Comparison of ENCODE assay signal across 27 cellular contexts in genomic region chr7:51299391-51300133, GRCh38. TPM values are rescaled to one million over a fixed set of nuclear protein-coding genes. Genes with fewer than 3 reads are reported as not detected.
DNase-seq lines count a peak whose midpoint lies in the region; ATAC-seq, FAIRE-seq and TF ChIP-seq lines count a peak whose summit lies in the region.
"Had no signal": no experiment of that assay in that cellular context is flagged by ENCODE, and none has a peak within 500 bp of the region (broad histone marks: within the 10 kb centered on the region; RNA-seq: fewer than 3 reads in every experiment).

No MANE protein-coding gene starts in this region.

- H3K36me3 ChIP-seq in bronchial epithelial cell (ENCODE audit: control insufficient read depth, insufficient read depth, low read length): no peaks in the 10 kb centered on the region
- H3K36me3 ChIP-seq: gastrocnemius medialis, pancreas, thyroid gland had no signal

- CTCF ChIA-PET in activated naive CD4-positive, alpha-beta T cell treated with anti-CD3 and anti-CD28 coated beads, Interleukin-2, amount 10 ng/mL, durations not matched to agents 7 days and 5 days (lab: Charles Lee): interaction anchor here (0.6 kb wide), 1 partner anchor 158 kb away, joined by 3 read pairs; no protein-coding TSS in a partner anchor

- H3K27me3 Mint-ChIP-seq in stimulated activated naive CD8-positive, alpha-beta T cell treated with anti-CD3 and anti-CD28 coated beads, Interleukin-15, amount 100 ng/mL, for 72 hours: peaks cover 10% of the 10 kb centered on the region
- H3K27me3 Mint-ChIP-seq in glutamatergic neuron (ENCODE audit: unreplicated experiment) (peaks cover 2% of the 10 kb centered on the region), type B pancreatic cell (no peaks in the 10 kb centered on the region)
- no peaks in the 10 kb centered on the region for H3K27me3 Mint-ChIP-seq in activated naive CD4-positive, alpha-beta T cell treated with anti-CD3 and anti-CD28 coated beads, Interleukin-2, amount 10 ng/mL, durations not matched to agents 7 days and 5 days
- H3K27me3 Mint-ChIP-seq: activated naive CD8-positive, alpha-beta T cell treated with anti-CD3 and anti-CD28 coated beads for 36 hours had no signal

- peak; percentile 15 for TF ChIP-seq CTCF in bronchial epithelial cell (IDR thresholded peaks at IDR 0.05; ENCODE audit: insufficient read depth, low read length, severe bottlenecking)
- TF ChIP-seq CTCF in glutamatergic neuron (IDR thresholded peaks at IDR 0.05; ENCODE audit: partially characterized antibody, unreplicated experiment): peak; percentile 28
- peak; percentile 25 for TF ChIP-seq CTCF in type B pancreatic cell (conservative IDR thresholded peaks at IDR 0.05)

- no peaks in the 10 kb centered on the region for H3K27me3 ChIP-seq in bronchial epithelial cell (ENCODE audit: control insufficient read depth, insufficient read depth, low read length)
- H3K27me3 ChIP-seq: gastrocnemius medialis, pancreas, thyroid gland had no signal

- no peak overlapping the region for H3K4me3 Mint-ChIP-seq in stimulated activated naive CD8-positive, alpha-beta T cell treated with anti-CD3 and anti-CD28 coated beads, Interleukin-15, amount 100 ng/mL, for 72 hours
- H3K4me3 Mint-ChIP-seq in glutamatergic neuron (ENCODE audit: unreplicated experiment) (no peak overlapping the region), type B pancreatic cell (no peak overlapping the region)
- no peak overlapping the region for H3K4me3 Mint-ChIP-seq in activated naive CD4-positive, alpha-beta T cell treated with anti-CD3 and anti-CD28 coated beads, Interleukin-2, amount 10 ng/mL, durations not matched to agents 7 days and 5 days
- H3K4me3 Mint-ChIP-seq: activated naive CD8-positive, alpha-beta T cell treated with anti-CD3 and anti-CD28 coated beads for 36 hours; activated T-helper 1 cell treated with anti-CD3 and anti-CD28 coated beads, Interleukin-12 subunit alpha, Interleukin-12 subunit beta, Interleukin-2, Interleukin-4 antibody, amounts not matched to agents 30 ng/mL and 10 ng/mL and 1 ng/mL, durations not matched to agents 14 hours and 24 hours and 36 hours; brain; naive B cell; stimulated activated memory B cell treated with anti-CD40 and anti-IgM and Interleukin-4, amounts not matched to agents 10 μg/mL and 1 μg/mL and 100 μg/mL, for 72 hours had no signal

- no peaks in the 10 kb centered on the region for H3K4me1 Mint-ChIP-seq in stimulated activated naive CD8-positive, alpha-beta T cell treated with anti-CD3 and anti-CD28 coated beads, Interleukin-15, amount 100 ng/mL, for 72 hours
- H3K4me1 Mint-ChIP-seq in glutamatergic neuron (ENCODE audit: low read depth, unreplicated experiment) (no peaks in the 10 kb centered on the region), type B pancreatic cell (ENCODE audit: unreplicated experiment) (no peaks in the 10 kb centered on the region)
- no peaks in the 10 kb centered on the region for H3K4me1 Mint-ChIP-seq in activated naive CD4-positive, alpha-beta T cell treated with anti-CD3 and anti-CD28 coated beads, Interleukin-2, amount 10 ng/mL, durations not matched to agents 7 days and 5 days
- H3K4me1 Mint-ChIP-seq: activated naive CD8-positive, alpha-beta T cell treated with anti-CD3 and anti-CD28 coated beads for 36 hours; naive B cell; stimulated activated memory B cell treated with anti-CD40 and anti-IgM and Interleukin-4, amounts not matched to agents 10 μg/mL and 1 μg/mL and 100 μg/mL, for 72 hours had no signal

- no peak overlapping the region for H3K27ac Mint-ChIP-seq in stimulated activated naive CD8-positive, alpha-beta T cell treated with anti-CD3 and anti-CD28 coated beads, Interleukin-15, amount 100 ng/mL, for 72 hours
- H3K27ac Mint-ChIP-seq in glutamatergic neuron (ENCODE audit: unreplicated experiment): no peak overlapping the region
- H3K27ac Mint-ChIP-seq in type B pancreatic cell: peak overlapping the region; percentile 46
- H3K27ac Mint-ChIP-seq in activated naive CD4-positive, alpha-beta T cell treated with anti-CD3 and anti-CD28 coated beads, Interleukin-2, amount 10 ng/mL, durations not matched to agents 7 days and 5 days: no peak overlapping the region
- H3K27ac Mint-ChIP-seq: activated naive CD8-positive, alpha-beta T cell treated with anti-CD3 and anti-CD28 coated beads for 36 hours; activated T-helper 1 cell treated with anti-CD3 and anti-CD28 coated beads, Interleukin-12 subunit alpha, Interleukin-12 subunit beta, Interleukin-2, Interleukin-4 antibody, amounts not matched to agents 30 ng/mL and 10 ng/mL and 1 ng/mL, durations not matched to agents 14 hours and 24 hours and 36 hours; brain; naive B cell; stimulated activated memory B cell treated with anti-CD40 and anti-IgM and Interleukin-4, amounts not matched to agents 10 μg/mL and 1 μg/mL and 100 μg/mL, for 72 hours had no signal

- no peak overlapping the region for H3K4me3 ChIP-seq in bronchial epithelial cell (ENCODE audit: low read depth, low read length)
- H3K4me3 ChIP-seq: gastrocnemius medialis, GM12878, pancreas, thyroid gland had no signal

- ATAC-seq in stimulated activated naive CD8-positive, alpha-beta T cell treated with anti-CD3 and anti-CD28 coated beads, Interleukin-15, amount 100 ng/mL, for 72 hours: peak; percentile 26
- no peak for ATAC-seq in stimulated activated naive CD8-positive, alpha-beta T cell treated with anti-CD3 and anti-CD28 coated beads, Interleukin-15, Interleukin-2, amounts not matched to agents 100 U/mL and 50 U/mL, for 24 hours
- ATAC-seq: gastrocnemius medialis; GM12878; pancreas; stimulated activated memory B cell treated with anti-CD40 and anti-IgM and Interleukin-4, amounts not matched to agents 10 μg/mL and 1 μg/mL and 100 μg/mL, for 72 hours had no signal

- DNase-seq in stimulated activated naive CD8-positive, alpha-beta T cell treated with anti-CD3 and anti-CD28 coated beads, Interleukin-15, amount 100 ng/mL, for 72 hours: no peak
- no peak for DNase-seq in stimulated activated naive CD8-positive, alpha-beta T cell treated with anti-CD3 and anti-CD28 coated beads, Interleukin-15, Interleukin-2, amounts not matched to agents 100 U/mL and 50 U/mL, for 24 hours
- no peak for DNase-seq in bronchial epithelial cell (ENCODE audit: low read depth)
- DNase-seq in glutamatergic neuron: no peak
- DNase-seq in type B pancreatic cell (ENCODE audit: extremely low spot score, unreplicated experiment): no peak
- no peak for DNase-seq in NCI-H1694 treated with DMSO at 0.1 percent for 48 hours (lab: John Stamatoyannopoulos, UW)
- DNase-seq in dedifferentiated amniotic fluid mesenchymal stem cell (ENCODE audit: extremely low spot score): no peak
- no peak for DNase-seq in activated naive CD4-positive, alpha-beta T cell treated with anti-CD3 and anti-CD28 coated beads, Interleukin-2, amount 10 ng/mL, durations not matched to agents 7 days and 5 days
- DNase-seq: activated CD4-positive, alpha-beta T cell treated with anti-CD3 and anti-CD28 coated beads for 4 hours; activated naive CD8-positive, alpha-beta T cell treated with anti-CD3 and anti-CD28 coated beads for 36 hours; erythroblast; gastrocnemius medialis; HCEC 1CT; Karpas-422; kidney glomerular epithelial cell; mesenchymal stem cell; naive B cell; NCI-H1092; NCI-H524; pancreas; SHP77; thyroid gland had no signal

- H3K36me3 Mint-ChIP-seq in glutamatergic neuron (ENCODE audit: unreplicated experiment) (no peaks in the 10 kb centered on the region), type B pancreatic cell (peaks cover 4% of the 10 kb centered on the region)
- no peaks in the 10 kb centered on the region for H3K36me3 Mint-ChIP-seq in activated naive CD4-positive, alpha-beta T cell treated with anti-CD3 and anti-CD28 coated beads, Interleukin-2, amount 10 ng/mL, durations not matched to agents 7 days and 5 days
- H3K36me3 Mint-ChIP-seq: activated naive CD8-positive, alpha-beta T cell treated with anti-CD3 and anti-CD28 coated beads for 36 hours; brain; naive B cell; stimulated activated memory B cell treated with anti-CD40 and anti-IgM and Interleukin-4, amounts not matched to agents 10 μg/mL and 1 μg/mL and 100 μg/mL, for 72 hours had no signal

- no peak for FAIRE-seq in bronchial epithelial cell (lab: Jason Lieb, UNC)
- FAIRE-seq: GM12878, HTR-8/SVneo, pancreas had no signal

- H3K9me3 Mint-ChIP-seq in stimulated activated naive CD8-positive, alpha-beta T cell treated with anti-CD3 and anti-CD28 coated beads, Interleukin-15, amount 100 ng/mL, for 72 hours: no peaks in the 10 kb centered on the region
- H3K9me3 Mint-ChIP-seq in glutamatergic neuron (ENCODE audit: unreplicated experiment): peaks cover 1% of the 10 kb centered on the region
- no peaks in the 10 kb centered on the region for H3K9me3 Mint-ChIP-seq in type B pancreatic cell
- H3K9me3 Mint-ChIP-seq in activated naive CD4-positive, alpha-beta T cell treated with anti-CD3 and anti-CD28 coated beads, Interleukin-2, amount 10 ng/mL, durations not matched to agents 7 days and 5 days: no peaks in the 10 kb centered on the region
- H3K9me3 Mint-ChIP-seq: activated naive CD8-positive, alpha-beta T cell treated with anti-CD3 and anti-CD28 coated beads for 36 hours; activated T-helper 1 cell treated with anti-CD3 and anti-CD28 coated beads, Interleukin-12 subunit alpha, Interleukin-12 subunit beta, Interleukin-2, Interleukin-4 antibody, amounts not matched to agents 30 ng/mL and 10 ng/mL and 1 ng/mL, durations not matched to agents 14 hours and 24 hours and 36 hours; stimulated activated memory B cell treated with anti-CD40 and anti-IgM and Interleukin-4, amounts not matched to agents 10 μg/mL and 1 μg/mL and 100 μg/mL, for 72 hours had no signal

RNA-seq across cellular contexts. Expression of gene COBL, which starts 17.0 kb away (rescaled TPM):
- total RNA-seq in bronchial epithelial cell (1.1 and 4.1 TPM in 2 replicates), glutamatergic neuron (ENCODE audit: unreplicated experiment) (3.3 TPM), type B pancreatic cell (ENCODE audit: low replicate concordance) (25.7 and 47.1 TPM in 2 replicates)
- total RNA-seq: activated naive CD8-positive, alpha-beta T cell treated with anti-CD3 and anti-CD28 coated beads for 36 hours; activated T-helper 1 cell treated with anti-CD3 and anti-CD28 coated beads, Interleukin-12 subunit alpha, Interleukin-12 subunit beta, Interleukin-2, Interleukin-4 antibody, amounts not matched to agents 30 ng/mL and 10 ng/mL and 1 ng/mL, durations not matched to agents 14 hours and 24 hours and 36 hours had no signal
